1 cellular context compared by ENCODE assay signal in genomic region chr9:137758067-137758466, GRCh38.
TF ChIP-seq lines count a peak whose summit lies in the region.

No MANE protein-coding gene starts in this region.

TF ChIP-seq in SK-N-SH, 30 proteins besides CTCF, POLR2A, EP300 and RAD21 (continued from another document):
- TF ChIP-seq ZBTB33 (IDR thresholded peaks at IDR 0.05; ENCODE audit: borderline replicate concordance, low read depth) = no peak
- no peak for TF ChIP-seq RXRA (IDR thresholded peaks at IDR 0.05; ENCODE audit: borderline replicate concordance, low read depth)
- no peak for TF ChIP-seq FOSL2 (IDR thresholded peaks at IDR 0.05; ENCODE audit: borderline replicate concordance, low read depth)
- TF ChIP-seq USF2 (IDR thresholded peaks at IDR 0.05; ENCODE audit: borderline replicate concordance, low read depth, low read length) = no peak
- TF ChIP-seq EZH2phosphoT487 (IDR thresholded peaks at IDR 0.05; ENCODE audit: borderline replicate concordance, low read depth) = no peak
- TF ChIP-seq, protein P1, sequence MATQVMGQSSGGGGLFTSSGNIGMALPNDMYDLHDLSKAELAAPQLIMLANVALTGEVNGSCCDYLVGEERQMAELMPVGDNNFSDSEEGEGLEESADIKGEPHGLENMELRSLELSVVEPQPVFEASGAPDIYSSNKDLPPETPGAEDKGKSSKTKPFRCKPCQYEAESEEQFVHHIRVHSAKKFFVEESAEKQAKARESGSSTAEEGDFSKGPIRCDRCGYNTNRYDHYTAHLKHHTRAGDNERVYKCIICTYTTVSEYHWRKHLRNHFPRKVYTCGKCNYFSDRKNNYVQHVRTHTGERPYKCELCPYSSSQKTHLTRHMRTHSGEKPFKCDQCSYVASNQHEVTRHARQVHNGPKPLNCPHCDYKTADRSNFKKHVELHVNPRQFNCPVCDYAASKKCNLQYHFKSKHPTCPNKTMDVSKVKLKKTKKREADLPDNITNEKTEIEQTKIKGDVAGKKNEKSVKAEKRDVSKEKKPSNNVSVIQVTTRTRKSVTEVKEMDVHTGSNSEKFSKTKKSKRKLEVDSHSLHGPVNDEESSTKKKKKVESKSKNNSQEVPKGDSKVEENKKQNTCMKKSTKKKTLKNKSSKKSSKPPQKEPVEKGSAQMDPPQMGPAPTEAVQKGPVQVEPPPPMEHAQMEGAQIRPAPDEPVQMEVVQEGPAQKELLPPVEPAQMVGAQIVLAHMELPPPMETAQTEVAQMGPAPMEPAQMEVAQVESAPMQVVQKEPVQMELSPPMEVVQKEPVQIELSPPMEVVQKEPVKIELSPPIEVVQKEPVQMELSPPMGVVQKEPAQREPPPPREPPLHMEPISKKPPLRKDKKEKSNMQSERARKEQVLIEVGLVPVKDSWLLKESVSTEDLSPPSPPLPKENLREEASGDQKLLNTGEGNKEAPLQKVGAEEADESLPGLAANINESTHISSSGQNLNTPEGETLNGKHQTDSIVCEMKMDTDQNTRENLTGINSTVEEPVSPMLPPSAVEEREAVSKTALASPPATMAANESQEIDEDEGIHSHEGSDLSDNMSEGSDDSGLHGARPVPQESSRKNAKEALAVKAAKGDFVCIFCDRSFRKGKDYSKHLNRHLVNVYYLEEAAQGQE (IDR thresholded peaks at IDR 0.05; ENCODE audit: low read depth, low read length) = no peak
- no peak for TF ChIP-seq TEAD4 (IDR thresholded peaks at IDR 0.05; ENCODE audit: borderline replicate concordance, insufficient read depth)
- TF ChIP-seq TCF12 (IDR thresholded peaks at IDR 0.05) = no peak
TF ChIP-seq in SK-N-SH: peak in this region for 0.
